8 cellular contexts compared by ENCODE assay signal in genomic region chr17:81665205-81666091, GRCh38. TPM values are rescaled to one million over a fixed set of nuclear protein-coding genes. Genes with fewer than 3 reads are reported as not detected.
DNase-seq lines count a peak whose midpoint lies in the region; ATAC-seq and TF ChIP-seq lines count a peak whose summit lies in the region.

No MANE protein-coding gene starts in this region.

- TF ChIP-seq CTCF in liver (IDR thresholded peaks at IDR 0.05; ENCODE audit: low read depth, low read length, missing input control) = no peak

- H3K4me3 ChIP-seq in GM08714 (ENCODE audit: low read length) = peak overlapping the region; percentile 85
- H3K4me3 ChIP-seq in liver (ENCODE audit: low read depth in 1 of 3, low read length in 3 of 3) = peak overlapping the region; percentile 85 to 91 (median 89)

- H3K9me3 ChIP-seq in liver (ENCODE audit: control insufficient read depth in 4 of 4, low read length in 3 of 4) = no peaks in the 10 kb centered on the region

- H3K9ac ChIP-seq in liver (ENCODE audit: low read depth in 1 of 2, low read length in 2 of 2) = peak overlapping the region; percentile 2 to 95

- in situ Hi-C loops in T47D (cut with HindIII; ENCODE audit: low pct_unique_long_range_greater_than_20kb, low sequenced_read_pairs) = no loop called here

- 68% methylated on average over 30 of the region's 30 CpGs for WGBS in liver

- peaks cover 11 to 25% (median 18%) of the 10 kb centered on the region in 4 donors for H3K4me1 ChIP-seq in liver (ENCODE audit: control insufficient read depth in 4 of 4, insufficient read depth in 4 of 4, low read length in 3 of 4)

- no peaks in the 10 kb centered on the region for H3K27me3 ChIP-seq in liver (ENCODE audit: control insufficient read depth in 4 of 4, insufficient read depth in 4 of 4, low read length in 3 of 4)

- H3K27ac ChIP-seq in liver (ENCODE audit: low read depth in 1 of 2, low read length in 2 of 2) = peak overlapping the region in 1 of 2 donors; percentile 81

- peak; percentile 17 for ATAC-seq in HG03064 (IDR thresholded peaks at IDR 0.05; ENCODE audit: low read depth, unreplicated experiment)
- no peak for ATAC-seq in HG03045 (IDR thresholded peaks at IDR 0.05; ENCODE audit: unreplicated experiment)

- peak; percentile 59 for DNase-seq in SW480 (ENCODE audit: low spot score)
- peak; percentile 23 to 51 for DNase-seq in T47D (ENCODE audit: low read depth in 1 of 2, low spot score in 1 of 2)
- DNase-seq in stimulated activated CD8-positive, alpha-beta memory T cell treated with anti-CD3 and anti-CD28 coated beads, Interleukin-15, amount 100 ng/mL, for 48 hours (ENCODE audit: low read depth in 2 of 2) = peak; percentile 36 to 51
- DNase-seq in midbrain (lab: John Stamatoyannopoulos, UW) = no peak

- no peak for TF ChIP-seq RAD21 in liver (IDR thresholded peaks at IDR 0.05)

- peaks cover 0 to 10% (median 5%) of the 10 kb centered on the region in 4 donors for H3K36me3 ChIP-seq in liver (ENCODE audit: control insufficient read depth in 4 of 4, insufficient read depth in 3 of 4, low read depth in 1 of 4, low read length in 3 of 4)

TF ChIP-seq in liver, 16 proteins besides CTCF, POLR2A, EP300 and RAD21:
- TF ChIP-seq FOXA1 (IDR thresholded peaks at IDR 0.05) (no peak), YY1 (IDR thresholded peaks at IDR 0.05) (peak; percentile 38)

RNA-seq across cellular contexts. Expression of gene OXLD1, which starts 1.0 kb away (rescaled TPM):
- total RNA-seq in liver = 10 to 100 TPM; 11.2 to 15.2 TPM
- 10 to 100 TPM; 22.8 to 26.4 TPM for polyA plus RNA-seq in liver

RNA-seq across cellular contexts. Expression of gene CCDC137, which starts 1.1 kb away (rescaled TPM):
- total RNA-seq in liver = 1 to 10 TPM; 4.3 to 4.8 TPM
- 1 to 10 TPM; 5.7 to 6.9 TPM for polyA plus RNA-seq in liver

RNA-seq across cellular contexts. Expression of gene PDE6G, which starts 9.1 kb away (rescaled TPM):
- 1 to 10 TPM in 1 of 2 donors, under 1 TPM in 1; 0.25 to 1.2 TPM for total RNA-seq in liver
- polyA plus RNA-seq in liver = 1 to 10 TPM; 1.3 to 1.9 TPM

RNA-seq across cellular contexts. Expression of gene ARL16, which starts 18.1 kb away (rescaled TPM):
- total RNA-seq in liver = 10 to 100 TPM in 1 of 2 donors, 1 to 10 TPM in 1; 9.8 to 12.9 TPM
- polyA plus RNA-seq in liver = 10 to 100 TPM in 1 of 2 donors, 1 to 10 TPM in 1; 7.9 to 24.3 TPM

RNA-seq across cellular contexts. Expression of gene HGS, which starts 18.4 kb away (rescaled TPM):
- total RNA-seq in liver = 10 to 100 TPM; 27.6 to 31.6 TPM
- polyA plus RNA-seq in liver = 10 to 100 TPM; 21.8 to 28.7 TPM
